Comparison of ENCODE assay signal across 9 cellular contexts in genomic region chr6:90296346-90297123, GRCh38. TPM values are rescaled to one million over a fixed set of nuclear protein-coding genes. Genes with fewer than 3 reads are reported as not detected.
DNase-seq lines count a peak whose midpoint lies in the region; ATAC-seq lines count a peak whose summit lies in the region.
"Had no signal": no experiment of that assay in that cellular context is flagged by ENCODE, and none has a peak within 500 bp of the region (broad histone marks: within the 10 kb centered on the region; RNA-seq: fewer than 3 reads in every experiment).

TSS of gene BACH2 (minus strand) at chr6:90296843. CDS start at chr6:90008844, 287,999 bp downstream.

- DNase-seq in NK-92 (lab: John Stamatoyannopoulos, UW; ENCODE audit: unreplicated experiment) (peak; percentile 28), NCI-H226 (peak; percentile 87), left colon (peak; percentile 84 to 95)
- DNase-seq in NK-92 treated with Interleukin-12 subunit alpha and Interleukin-12 subunit beta, amount 100 ng/mL, for 24 hours (lab: John Stamatoyannopoulos, UW) = no peak
- peak; percentile 97 to 98 for DNase-seq in activated CD4-positive, alpha-beta T cell treated with anti-CD3 and anti-CD28 coated beads for 4 hours
- peak; percentile 84 to 96 (median 91) for DNase-seq in stimulated activated CD4-positive, alpha-beta T cell treated with anti-CD3 and anti-CD28 coated beads, Interleukin-1b, Interleukin-23, amount 100 ng/mL, for 24 hours (ENCODE audit: low read depth in 4 of 4, low spot score in 1 of 4)

- intact Hi-C loops in left colon (cut with DNase I, micrococcal nuclease) = no loop called here

- ATAC-seq in HG03135 (IDR thresholded peaks at IDR 0.05; ENCODE audit: unreplicated experiment) (peak; percentile 76), left colon (peak; percentile 95)

- H3K27ac ChIP-seq in cingulate gyrus (ENCODE audit: low read depth, low read length) = peak within 1 kb of the TSS; percentile 93
- H3K27ac ChIP-seq: C4-2B had no signal

RNA-seq across cellular contexts. Expression of gene BACH2, which starts in this region (rescaled TPM):
- total RNA-seq in left colon = 1 to 10 TPM in 1 of 2 donors, under 1 TPM in 1; 0.67 to 1.3 TPM
